Comparison of ENCODE assay signal across 11 cellular contexts in the genomic region with DNA sequence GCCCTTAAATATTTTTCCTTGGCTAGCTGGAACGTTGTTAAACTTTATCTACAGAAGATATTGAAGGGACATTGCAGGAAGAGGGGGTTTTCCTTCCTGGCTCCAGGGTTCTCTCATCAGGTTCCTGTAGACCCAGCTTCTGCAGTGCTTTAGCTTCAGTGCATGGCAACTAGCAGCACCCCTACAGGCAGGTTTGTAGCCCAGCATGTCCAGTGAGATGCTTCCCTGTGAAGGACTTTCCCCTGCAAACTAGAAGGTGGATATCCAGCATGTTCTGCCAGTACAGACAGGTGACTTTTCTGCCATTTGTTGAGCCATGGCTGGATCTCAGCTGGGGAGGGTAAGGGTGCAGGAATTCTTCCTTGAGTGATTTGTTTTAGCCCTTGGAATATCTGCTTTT. TPM values are rescaled to one million over a fixed set of nuclear protein-coding genes. Genes with fewer than 3 reads are reported as not detected.
DNase-seq lines count a peak whose midpoint lies in the region; ATAC-seq and TF ChIP-seq lines count a peak whose summit lies in the region.
"Had no signal": no experiment of that assay in that cellular context is flagged by ENCODE, and none has a peak within 500 bp of the region (broad histone marks: within the 10 kb centered on the region; RNA-seq: fewer than 3 reads in every experiment).

No MANE protein-coding gene starts in this region.

- peaks cover 36% of the 10 kb centered on the region for H3K9me3 Mint-ChIP-seq in WTC11
- peaks cover 0 to 26% (median 17%) of the 10 kb centered on the region in 9 donors for H3K9me3 Mint-ChIP-seq in naive thymus-derived CD8-positive, alpha-beta T cell

- POLR2A ChIA-PET in WTC11 (lab: Charles Lee), result no interaction called here
- POLR2A ChIA-PET in naive thymus-derived CD8-positive, alpha-beta T cell (lab: Charles Lee), result interaction anchor here (1.2 kb wide), 1 partner anchor 82 kb away, joined by 3 read pairs; the partner anchor contains the start of gene TMEM267

- CTCF ChIA-PET in WTC11 (lab: Charles Lee), result interaction anchor here (1.0 to 1.6 kb wide), 4 partner anchors 12 to 656 kb away, joined by 3 to 9 read pairs (median 6); partner anchors contain the start of gene TMEM267

- H3K36me3 Mint-ChIP-seq in WTC11, result peaks cover 15% of the 10 kb centered on the region
- H3K36me3 Mint-ChIP-seq in naive thymus-derived CD8-positive, alpha-beta T cell, result peaks cover 6 to 10% (median 7%) of the 10 kb centered on the region in 3 donors

- no peaks in the 10 kb centered on the region for H3K36me3 ChIP-seq in GM06990 (ENCODE audit: control insufficient read depth, insufficient read depth, low read length)
- H3K36me3 ChIP-seq: colonic mucosa, right atrium auricular region had no signal

- H3K27me3 Mint-ChIP-seq in WTC11 (ENCODE audit: low read depth), result peaks cover 53% of the 10 kb centered on the region
- H3K27me3 Mint-ChIP-seq in naive thymus-derived CD8-positive, alpha-beta T cell, result no peaks in the 10 kb centered on the region

- no peak overlapping the region for H3K4me3 Mint-ChIP-seq in WTC11
- no peak overlapping the region for H3K4me3 Mint-ChIP-seq in naive thymus-derived CD8-positive, alpha-beta T cell

- no peaks in the 10 kb centered on the region for H3K27me3 ChIP-seq in GM06990 (replicated peaks; ENCODE audit: control insufficient read depth, insufficient read depth, low read length)
- H3K27me3 ChIP-seq: colonic mucosa had no signal

- intact Hi-C loops in left colon (cut with DNase I, micrococcal nuclease), result no loop called here

- TF ChIP-seq CTCF in GM06990 (IDR thresholded peaks at IDR 0.05; ENCODE audit: insufficient read depth, low read length, poor library complexity, severe bottlenecking), result peak; percentile 2
- TF ChIP-seq CTCF in WTC11 (IDR thresholded peaks at IDR 0.05), result no peak

- no peak overlapping the region for H3K27ac Mint-ChIP-seq in WTC11
- no peak overlapping the region for H3K27ac Mint-ChIP-seq in naive thymus-derived CD8-positive, alpha-beta T cell

- ATAC-seq in WTC11 (peak; percentile 83), left colon (peak; percentile 52), GM18511 (IDR thresholded peaks at IDR 0.05; ENCODE audit: unreplicated experiment) (no peak)
- ATAC-seq in activated CD4-positive, CD25-positive, alpha-beta regulatory T cell treated with anti-CD3 and anti-CD28 coated beads, Interleukin-2, amount 50 U/mL, for 24 hours, result no peak
- ATAC-seq in naive thymus-derived CD8-positive, alpha-beta T cell, result no peak

- DNase-seq in GM06990 (ENCODE audit: extremely low read depth, insufficient read length), result no peak
- DNase-seq in LHCN-M2 (ENCODE audit: low read depth), result peak; percentile 8
- DNase-seq in WTC11 (ENCODE audit: low spot score), result peak; percentile 20
- no peak for DNase-seq in left colon
- no peak for DNase-seq in GM19240 (ENCODE audit: insufficient read length, low spot score)
- no peak for DNase-seq in naive thymus-derived CD8-positive, alpha-beta T cell
- DNase-seq: colonic mucosa, GOT3 had no signal

- H3K4me3 ChIP-seq in GM06990 (replicated peaks; ENCODE audit: low read depth, low read length), result no peak overlapping the region
- H3K4me3 ChIP-seq: colonic mucosa, right atrium auricular region had no signal

- peaks cover 2% of the 10 kb centered on the region for H3K4me1 Mint-ChIP-seq in WTC11
- peaks cover 13 to 28% (median 19%) of the 10 kb centered on the region in 4 donors for H3K4me1 Mint-ChIP-seq in naive thymus-derived CD8-positive, alpha-beta T cell

TF ChIP-seq in WTC11, 78 proteins besides CTCF, POLR2A, EP300 and RAD21 (continues in another document):
- TF ChIP-seq CDX4 (CRISPR knock-in tag; IDR thresholded peaks at IDR 0.05; ENCODE audit: borderline replicate concordance) (no peak), ZSCAN18 (CRISPR knock-in tag; IDR thresholded peaks at IDR 0.05) (no peak), ELF4 (CRISPR knock-in tag; IDR thresholded peaks at IDR 0.05; ENCODE audit: low read depth) (no peak), GRHL2 (CRISPR knock-in tag; IDR thresholded peaks at IDR 0.05; ENCODE audit: insufficient replicate concordance, severe bottlenecking) (no peak), OVOL2 (CRISPR knock-in tag; IDR thresholded peaks at IDR 0.05; ENCODE audit: borderline replicate concordance) (no peak), NR3C1 (CRISPR knock-in tag; conservative IDR thresholded peaks at IDR 0.05; ENCODE audit: low read depth) (no peak), IRF2 (CRISPR knock-in tag; IDR thresholded peaks at IDR 0.05; ENCODE audit: borderline replicate concordance, low read depth) (no peak)
- TF ChIP-seq, protein P1, sequence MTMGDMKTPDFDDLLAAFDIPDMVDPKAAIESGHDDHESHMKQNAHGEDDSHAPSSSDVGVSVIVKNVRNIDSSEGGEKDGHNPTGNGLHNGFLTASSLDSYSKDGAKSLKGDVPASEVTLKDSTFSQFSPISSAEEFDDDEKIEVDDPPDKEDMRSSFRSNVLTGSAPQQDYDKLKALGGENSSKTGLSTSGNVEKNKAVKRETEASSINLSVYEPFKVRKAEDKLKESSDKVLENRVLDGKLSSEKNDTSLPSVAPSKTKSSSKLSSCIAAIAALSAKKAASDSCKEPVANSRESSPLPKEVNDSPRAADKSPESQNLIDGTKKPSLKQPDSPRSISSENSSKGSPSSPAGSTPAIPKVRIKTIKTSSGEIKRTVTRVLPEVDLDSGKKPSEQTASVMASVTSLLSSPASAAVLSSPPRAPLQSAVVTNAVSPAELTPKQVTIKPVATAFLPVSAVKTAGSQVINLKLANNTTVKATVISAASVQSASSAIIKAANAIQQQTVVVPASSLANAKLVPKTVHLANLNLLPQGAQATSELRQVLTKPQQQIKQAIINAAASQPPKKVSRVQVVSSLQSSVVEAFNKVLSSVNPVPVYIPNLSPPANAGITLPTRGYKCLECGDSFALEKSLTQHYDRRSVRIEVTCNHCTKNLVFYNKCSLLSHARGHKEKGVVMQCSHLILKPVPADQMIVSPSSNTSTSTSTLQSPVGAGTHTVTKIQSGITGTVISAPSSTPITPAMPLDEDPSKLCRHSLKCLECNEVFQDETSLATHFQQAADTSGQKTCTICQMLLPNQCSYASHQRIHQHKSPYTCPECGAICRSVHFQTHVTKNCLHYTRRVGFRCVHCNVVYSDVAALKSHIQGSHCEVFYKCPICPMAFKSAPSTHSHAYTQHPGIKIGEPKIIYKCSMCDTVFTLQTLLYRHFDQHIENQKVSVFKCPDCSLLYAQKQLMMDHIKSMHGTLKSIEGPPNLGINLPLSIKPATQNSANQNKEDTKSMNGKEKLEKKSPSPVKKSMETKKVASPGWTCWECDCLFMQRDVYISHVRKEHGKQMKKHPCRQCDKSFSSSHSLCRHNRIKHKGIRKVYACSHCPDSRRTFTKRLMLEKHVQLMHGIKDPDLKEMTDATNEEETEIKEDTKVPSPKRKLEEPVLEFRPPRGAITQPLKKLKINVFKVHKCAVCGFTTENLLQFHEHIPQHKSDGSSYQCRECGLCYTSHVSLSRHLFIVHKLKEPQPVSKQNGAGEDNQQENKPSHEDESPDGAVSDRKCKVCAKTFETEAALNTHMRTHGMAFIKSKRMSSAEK (CRISPR knock-in tag; IDR thresholded peaks at IDR 0.05; ENCODE audit: borderline replicate concordance), result no peak
- TF ChIP-seq, protein P2, sequence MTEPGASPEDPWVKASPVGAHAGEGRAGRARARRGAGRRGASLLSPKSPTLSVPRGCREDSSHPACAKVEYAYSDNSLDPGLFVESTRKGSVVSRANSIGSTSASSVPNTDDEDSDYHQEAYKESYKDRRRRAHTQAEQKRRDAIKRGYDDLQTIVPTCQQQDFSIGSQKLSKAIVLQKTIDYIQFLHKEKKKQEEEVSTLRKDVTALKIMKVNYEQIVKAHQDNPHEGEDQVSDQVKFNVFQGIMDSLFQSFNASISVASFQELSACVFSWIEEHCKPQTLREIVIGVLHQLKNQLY (CRISPR knock-in tag; IDR thresholded peaks at IDR 0.05), result no peak
- TF ChIP-seq, protein P3, sequence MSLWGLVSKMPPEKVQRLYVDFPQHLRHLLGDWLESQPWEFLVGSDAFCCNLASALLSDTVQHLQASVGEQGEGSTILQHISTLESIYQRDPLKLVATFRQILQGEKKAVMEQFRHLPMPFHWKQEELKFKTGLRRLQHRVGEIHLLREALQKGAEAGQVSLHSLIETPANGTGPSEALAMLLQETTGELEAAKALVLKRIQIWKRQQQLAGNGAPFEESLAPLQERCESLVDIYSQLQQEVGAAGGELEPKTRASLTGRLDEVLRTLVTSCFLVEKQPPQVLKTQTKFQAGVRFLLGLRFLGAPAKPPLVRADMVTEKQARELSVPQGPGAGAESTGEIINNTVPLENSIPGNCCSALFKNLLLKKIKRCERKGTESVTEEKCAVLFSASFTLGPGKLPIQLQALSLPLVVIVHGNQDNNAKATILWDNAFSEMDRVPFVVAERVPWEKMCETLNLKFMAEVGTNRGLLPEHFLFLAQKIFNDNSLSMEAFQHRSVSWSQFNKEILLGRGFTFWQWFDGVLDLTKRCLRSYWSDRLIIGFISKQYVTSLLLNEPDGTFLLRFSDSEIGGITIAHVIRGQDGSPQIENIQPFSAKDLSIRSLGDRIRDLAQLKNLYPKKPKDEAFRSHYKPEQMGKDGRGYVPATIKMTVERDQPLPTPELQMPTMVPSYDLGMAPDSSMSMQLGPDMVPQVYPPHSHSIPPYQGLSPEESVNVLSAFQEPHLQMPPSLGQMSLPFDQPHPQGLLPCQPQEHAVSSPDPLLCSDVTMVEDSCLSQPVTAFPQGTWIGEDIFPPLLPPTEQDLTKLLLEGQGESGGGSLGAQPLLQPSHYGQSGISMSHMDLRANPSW (CRISPR knock-in tag; conservative IDR thresholded peaks at IDR 0.05; ENCODE audit: low read depth), result no peak

RNA-seq across cellular contexts. Expression of gene CCL28, which starts 10.4 kb away (rescaled TPM):
- total RNA-seq in LHCN-M2 (2014; rRNA removed) (1.5 and 4.0 TPM in 2 replicates), WTC11 (2021) (1.4 to 2.2 TPM (median 1.9 TPM) in 3 replicates), left colon (100 to 1,000 TPM in 1 of 2 donors, 10 to 100 TPM in 1; 97.0 to 144 TPM)
- polyA plus RNA-seq in LHCN-M2 (2012), result 1.5 TPM
- total RNA-seq in naive thymus-derived CD8-positive, alpha-beta T cell, result 10 to 100 TPM; 24.8 to 25.7 TPM
- polyA plus RNA-seq in naive thymus-derived CD8-positive, alpha-beta T cell, result 10 to 100 TPM; 10.5 to 15.6 (median 11.4) TPM

Comparison
In these comparisons a context has a peak if more than half of its experiments do, and no peak if none do; other contexts are left out.
1. DNase-seq: peak in LHCN-M2 (single experiment) and WTC11 (single experiment); none in GM06990 (single experiment), left colon (0 of 2), GM19240 (single experiment) and naive thymus-derived CD8-positive, alpha-beta T cell (0 of 10).
2. ATAC-seq: peak in WTC11 (single experiment) and left colon (single experiment); none in activated CD4-positive, CD25-positive, alpha-beta regulatory T cell treated with anti-CD3 and anti-CD28 coated beads, Interleukin-2, amount 50 U/mL, for 24 hours (0 of 2), naive thymus-derived CD8-positive, alpha-beta T cell (0 of 2) and GM18511 (single experiment).